ENCODE assay signal across 1 cellular context in the genomic region with DNA sequence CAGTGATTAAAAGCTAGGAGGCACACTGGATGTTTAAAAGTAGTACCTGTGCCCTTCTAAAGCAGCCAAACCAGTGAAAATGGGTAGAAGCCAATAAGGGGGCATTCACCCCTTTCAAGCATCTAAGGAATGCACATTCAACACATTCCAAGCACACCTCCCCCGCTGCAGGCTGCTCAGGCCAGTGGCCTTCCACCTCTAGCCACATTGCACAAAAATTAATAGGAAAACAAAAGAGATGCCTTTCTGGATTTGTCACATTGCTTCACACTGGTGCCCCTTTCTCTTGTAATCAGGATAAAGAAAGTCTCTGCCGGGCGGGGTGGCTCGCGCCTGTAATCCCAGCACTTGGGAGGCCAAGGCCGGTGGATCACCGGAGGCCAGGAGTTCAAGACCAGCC.
TF ChIP-seq lines count a peak whose summit lies in the region.

No MANE protein-coding gene starts in this region.

TF ChIP-seq in GM23338, 12 proteins besides CTCF, POLR2A, EP300 and RAD21 (continued from another document):
- no peak for TF ChIP-seq POLR2AphosphoS5 (IDR thresholded peaks at IDR 0.05; ENCODE audit: low read depth)
- TF ChIP-seq NANOG (IDR thresholded peaks at IDR 0.05; ENCODE audit: borderline replicate concordance): no peak
- no peak for TF ChIP-seq JUNB (IDR thresholded peaks at IDR 0.05; ENCODE audit: unreplicated experiment)
- TF ChIP-seq CREB1 (CRISPR knock-in tag; IDR thresholded peaks at IDR 0.05; ENCODE audit: low read depth): no peak
TF ChIP-seq in GM23338: peak in this region for 0.
